In genomic region chr1:28412731-28413130, GRCh38 we compare ENCODE assay signal across 21 cellular contexts. TPM values are rescaled to one million over a fixed set of nuclear protein-coding genes. Genes with fewer than 3 reads are reported as not detected.
DNase-seq lines count a peak whose midpoint lies in the region; ATAC-seq and TF ChIP-seq lines count a peak whose summit lies in the region.
"Had no signal": no experiment of that assay in that cellular context is flagged by ENCODE, and none has a peak within 500 bp of the region (broad histone marks: within the 10 kb centered on the region; RNA-seq: fewer than 3 reads in every experiment).

No MANE protein-coding gene starts in this region.

- BruUV-seq in PC-3 (replicated peaks; lab: Mats Ljungman, UMichigan): no TSS peak

- no peak overlapping the region for H3K4me2 ChIP-seq in PC-3 (ENCODE audit: low read length)

- H3K4me3 Mint-ChIP-seq in chondrocyte (ENCODE audit: unreplicated experiment): no peak overlapping the region
- H3K4me3 Mint-ChIP-seq in activated CD8-positive, alpha-beta T cell treated with anti-CD3 and anti-CD28 coated beads for 36 hours: no peak overlapping the region
- H3K4me3 Mint-ChIP-seq: activated CD4-positive, alpha-beta memory T cell treated with anti-CD3 and anti-CD28 coated beads for 36 hours; activated T-cell treated with anti-CD3 and anti-CD28 coated beads, Interleukin-2, amount 50 U/mL, for 4 hours; brain; CD8-positive, alpha-beta memory T cell; dendritic cell treated with granulocyte-macrophage colony-stimulating factor and Interleukin-4, amounts not matched to agents 40 ng/mL and 50 ng/mL, for 4 days; natural killer cell had no signal

- H3K9ac ChIP-seq in PC-3 (ENCODE audit: low read length): no peak overlapping the region

- no peaks in the 10 kb centered on the region for H3K9me2 ChIP-seq in PC-3 (replicated peaks; ENCODE audit: low read length)

- H2AFZ ChIP-seq in PC-3 (ENCODE audit: low read length): no peak overlapping the region

- peaks cover 26% of the 10 kb centered on the region for H3K4me1 Mint-ChIP-seq in chondrocyte (ENCODE audit: low read depth)
- peaks cover 13% of the 10 kb centered on the region for H3K4me1 Mint-ChIP-seq in activated CD8-positive, alpha-beta T cell treated with anti-CD3 and anti-CD28 coated beads for 36 hours (ENCODE audit: low read depth)

- 0 out of 2 replicates have a peak, but pooled peaks cover 11% of the 10 kb centered on the region for H3K79me2 ChIP-seq in PC-3 (ENCODE audit: low read length)

- H4K20me1 ChIP-seq in PC-3 (ENCODE audit: low read length): no peaks in the 10 kb centered on the region

- no peaks in the 10 kb centered on the region for H3K27me3 Mint-ChIP-seq in chondrocyte (ENCODE audit: low read depth)
- no peaks in the 10 kb centered on the region for H3K27me3 Mint-ChIP-seq in activated CD8-positive, alpha-beta T cell treated with anti-CD3 and anti-CD28 coated beads for 36 hours
- H3K27me3 Mint-ChIP-seq: activated CD4-positive, alpha-beta memory T cell treated with anti-CD3 and anti-CD28 coated beads for 36 hours; CD8-positive, alpha-beta memory T cell; dendritic cell treated with granulocyte-macrophage colony-stimulating factor and Interleukin-4, amounts not matched to agents 40 ng/mL and 50 ng/mL, for 4 days had no signal

- ATAC-seq in PC-3 (no peak), Right ventricle myocardium inferior (no peak)
- ATAC-seq in activated CD8-positive, alpha-beta T cell treated with anti-CD3 and anti-CD28 coated beads for 36 hours: no peak
- ATAC-seq: activated T-cell treated with anti-CD3 and anti-CD28 coated beads, Interleukin-2, amount 50 U/mL, for 4 hours; natural killer cell had no signal

- in situ Hi-C loops in GM13977 (cut with MboI; ENCODE audit: low pct_unique_long_range_greater_than_20kb, low sequenced_read_pairs, unreplicated experiment): loop anchor here (25.0 kb wide), 1 partner anchor 200 kb away; no protein-coding TSS in a partner anchor

- no peak overlapping the region for H3K27ac ChIP-seq in PC-3 (ENCODE audit: low read length)
- H3K27ac ChIP-seq: epithelial cell of prostate, prostate gland had no signal

- CTCF ChIA-PET in PC-3 (lab: Charles Lee): no interaction called here
- CTCF ChIA-PET in activated CD8-positive, alpha-beta T cell treated with anti-CD3 and anti-CD28 coated beads for 36 hours (lab: Charles Lee): interaction anchor here (0.7 to 1.5 kb wide), 3 partner anchors 19 to 93 kb away, joined by 3 read pairs; no protein-coding TSS in a partner anchor

- no peak for DNase-seq in GM13977 (ENCODE audit: low spot score)
- DNase-seq in PC-3: peak; percentile 13
- no peak for DNase-seq in chondrocyte (ENCODE audit: low spot score)
- DNase-seq in myocyte (ENCODE audit: low read depth): peak; percentile 37
- DNase-seq in NCI-H2196 treated with DMSO at 0.1 percent for 48 hours (lab: John Stamatoyannopoulos, UW; ENCODE audit: unreplicated experiment): no peak
- DNase-seq in Right ventricle myocardium inferior (ENCODE audit: missing footprints): no peak
- DNase-seq in activated CD8-positive, alpha-beta T cell treated with anti-CD3 and anti-CD28 coated beads for 36 hours: no peak
- no peak for DNase-seq in NCI-H128 (lab: John Stamatoyannopoulos, UW; ENCODE audit: unreplicated experiment)
- DNase-seq: activated CD4-positive, alpha-beta memory T cell treated with anti-CD3 and anti-CD28 coated beads for 36 hours; activated naive CD4-positive, alpha-beta T cell treated with anti-CD3 and anti-CD28 coated beads, Interleukin-2, amount 50 U/mL, for 16 hours; activated T-cell treated with anti-CD3 and anti-CD28 coated beads, Interleukin-2, amount 50 U/mL, for 4 hours; CD8-positive, alpha-beta memory T cell; glutamatergic neuron; MM.1S; natural killer cell; NCI-H1694; RPMI8226 had no signal

- H3K9me3 Mint-ChIP-seq in chondrocyte (ENCODE audit: low read depth): no peaks in the 10 kb centered on the region
- H3K9me3 Mint-ChIP-seq in activated CD8-positive, alpha-beta T cell treated with anti-CD3 and anti-CD28 coated beads for 36 hours: no peaks in the 10 kb centered on the region
- H3K9me3 Mint-ChIP-seq: activated CD4-positive, alpha-beta memory T cell treated with anti-CD3 and anti-CD28 coated beads for 36 hours; activated T-cell treated with anti-CD3 and anti-CD28 coated beads, Interleukin-2, amount 50 U/mL, for 4 hours; brain; CD8-positive, alpha-beta memory T cell; dendritic cell treated with granulocyte-macrophage colony-stimulating factor and Interleukin-4, amounts not matched to agents 40 ng/mL and 50 ng/mL, for 4 days; natural killer cell had no signal

- H3F3A ChIP-seq in PC-3 (ENCODE audit: low read length, unreplicated experiment): no peaks in the 10 kb centered on the region

- no peaks in the 10 kb centered on the region for H3K9me3 ChIP-seq in PC-3 (ENCODE audit: low read length)
- H3K9me3 ChIP-seq: prostate gland had no signal

- no peak overlapping the region for H3K4me3 ChIP-seq in PC-3 (ENCODE audit: low read length)
- H3K4me3 ChIP-seq: prostate gland had no signal

- H3K27ac Mint-ChIP-seq in chondrocyte (ENCODE audit: unreplicated experiment): peak overlapping the region; percentile 32
- no peak overlapping the region for H3K27ac Mint-ChIP-seq in activated CD8-positive, alpha-beta T cell treated with anti-CD3 and anti-CD28 coated beads for 36 hours
- H3K27ac Mint-ChIP-seq: activated CD4-positive, alpha-beta memory T cell treated with anti-CD3 and anti-CD28 coated beads for 36 hours; dendritic cell treated with granulocyte-macrophage colony-stimulating factor and Interleukin-4, amounts not matched to agents 40 ng/mL and 50 ng/mL, for 4 days; natural killer cell had no signal

- TF ChIP-seq CTCF in GM13977 (IDR thresholded peaks at IDR 0.05; ENCODE audit: extremely low read depth, insufficient read depth, missing control alignments) (peak; percentile 17), PC-3 (conservative IDR thresholded peaks at IDR 0.05; ENCODE audit: low read depth, low read length) (no peak), chondrocyte (IDR thresholded peaks at IDR 0.05) (no peak)
- no peak for TF ChIP-seq CTCF in activated CD8-positive, alpha-beta T cell treated with anti-CD3 and anti-CD28 coated beads for 36 hours (IDR thresholded peaks at IDR 0.05)

- H3K36me3 Mint-ChIP-seq in chondrocyte (ENCODE audit: low read depth): peaks cover 2% of the 10 kb centered on the region
- H3K36me3 Mint-ChIP-seq in activated CD8-positive, alpha-beta T cell treated with anti-CD3 and anti-CD28 coated beads for 36 hours (ENCODE audit: low read depth): no peaks in the 10 kb centered on the region
- H3K36me3 Mint-ChIP-seq: activated CD4-positive, alpha-beta memory T cell treated with anti-CD3 and anti-CD28 coated beads for 36 hours; natural killer cell had no signal

- peaks cover 22% of the 10 kb centered on the region for H3K4me1 ChIP-seq in PC-3 (ENCODE audit: insufficient read depth, low read length)
- H3K4me1 ChIP-seq: prostate gland had no signal

- POLR2A ChIA-PET in PC-3 (lab: Charles Lee; ENCODE audit: unreplicated experiment): no interaction called here
- POLR2A ChIA-PET in activated CD8-positive, alpha-beta T cell treated with anti-CD3 and anti-CD28 coated beads for 36 hours (lab: Charles Lee): interaction anchor here (0.9 to 1.4 kb wide), 3 partner anchors 95 to 165 kb away, joined by 3 to 6 read pairs (median 4); no protein-coding TSS in a partner anchor

- no peaks in the 10 kb centered on the region for H3K36me3 ChIP-seq in PC-3 (ENCODE audit: low read depth, low read length)
- H3K36me3 ChIP-seq: prostate gland had no signal

- H3K27me3 ChIP-seq in PC-3 (ENCODE audit: low read length): no peaks in the 10 kb centered on the region

- intact Hi-C loops in PC-3 (cut with micrococcal nuclease): no loop called here
- intact Hi-C loops in Right ventricle myocardium inferior (cut with DNase I): loop anchor here (5.0 kb wide), 1 partner anchor 45 kb away; no protein-coding TSS in a partner anchor
- intact Hi-C loops in activated CD8-positive, alpha-beta T cell treated with anti-CD3 and anti-CD28 coated beads for 36 hours (cut with micrococcal nuclease): loop anchor here (10.0 kb wide), 1 partner anchor 92 kb away; the partner anchor contains the start of gene RCC1

RNA-seq across cellular contexts. Expression of gene PHACTR4, which starts 43.2 kb away (rescaled TPM):
- total RNA-seq in PC-3 (2014; rRNA removed): 9.1 and 12.7 TPM in 2 replicates
- total RNA-seq in chondrocyte: 39.6 to 45.7 TPM (median 39.9 TPM) in 3 replicates
- 13.0 and 13.2 TPM in 2 replicates for total RNA-seq in myocyte
- 16.6 TPM for polyA plus RNA-seq in myocyte (2012)
- total RNA-seq in Right ventricle myocardium inferior: 18.1 TPM
- total RNA-seq in activated CD8-positive, alpha-beta T cell treated with anti-CD3 and anti-CD28 coated beads for 36 hours: 10 to 100 TPM; 20.3 to 20.9 TPM

Comparison
In these comparisons a context has a peak if more than half of its experiments do, and no peak if none do; other contexts are left out.
1. DNase-seq: peak in PC-3 (single experiment) and myocyte (single experiment); none in GM13977 (single experiment), chondrocyte (single experiment), NCI-H2196 treated with DMSO at 0.1 percent for 48 hours (single experiment), Right ventricle myocardium inferior (single experiment), activated CD8-positive, alpha-beta T cell treated with anti-CD3 and anti-CD28 coated beads for 36 hours (single experiment) and NCI-H128 (single experiment).